In the genomic region with DNA sequence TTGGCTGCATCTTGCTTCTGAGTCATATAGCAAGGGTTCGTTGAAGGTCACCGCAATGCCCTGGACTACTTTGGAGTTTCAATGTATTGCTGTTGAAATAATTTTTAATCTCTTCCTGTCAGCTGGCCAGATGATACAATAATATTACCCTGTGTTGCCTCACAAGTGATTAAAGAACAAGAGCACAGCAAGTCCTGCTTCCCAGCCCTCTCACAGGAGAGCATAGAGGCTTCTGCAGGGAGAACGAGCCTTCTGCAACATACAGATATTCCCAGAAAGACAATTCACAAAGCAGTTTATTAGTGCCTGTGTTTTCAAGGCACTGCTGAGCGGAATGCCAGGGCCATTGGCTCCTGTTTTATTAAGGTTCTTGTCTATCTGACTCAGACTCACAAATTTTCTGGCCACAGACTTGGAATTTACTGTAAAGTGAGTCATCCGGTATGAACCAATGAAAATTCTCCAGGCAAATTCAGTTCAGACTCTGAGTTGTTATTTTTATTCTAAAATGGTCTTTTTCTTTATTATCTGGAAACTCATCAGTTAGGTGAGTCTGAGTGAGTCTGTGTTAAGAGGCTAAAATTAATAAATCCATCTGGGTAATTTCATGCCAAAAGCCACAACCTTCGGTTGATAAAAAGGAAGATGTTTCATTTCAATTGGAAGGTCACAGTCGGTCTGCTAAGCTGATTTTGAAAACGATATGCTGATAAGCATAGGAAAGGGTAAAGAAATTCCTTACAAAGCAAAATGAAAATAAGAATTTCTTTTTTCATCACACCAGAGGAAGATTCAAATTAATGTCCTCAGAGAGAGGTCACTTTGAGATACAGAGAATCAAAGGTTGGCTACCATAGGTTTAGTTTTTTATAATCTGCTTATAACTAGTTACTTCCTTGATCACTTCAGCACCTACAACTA, we compare ENCODE assay signal across 1 cellular context.
TF ChIP-seq lines count a peak whose summit lies in the region.

No MANE protein-coding gene starts in this region.

TF ChIP-seq in K562, 482 proteins besides CTCF, POLR2A, EP300 and RAD21 (continued from another document and continues in another):
- TF ChIP-seq KLF1 (tag; IDR thresholded peaks at IDR 0.05) = no peak
- TF ChIP-seq SREBF2 (CRISPR knock-in tag; IDR thresholded peaks at IDR 0.05) = no peak
- TF ChIP-seq RBM17 (IDR thresholded peaks at IDR 0.05; ENCODE audit: borderline replicate concordance, low read depth, low read length) = no peak
- no peak for TF ChIP-seq CBX8 (IDR thresholded peaks at IDR 0.05; ENCODE audit: borderline replicate concordance, extremely low read depth, low read depth, low read length, poor library complexity, severe bottlenecking)
- peak; percentile 2; the same call in 1 of the 2 replicates for TF ChIP-seq NFE2 (IDR thresholded peaks at IDR 0.05; ENCODE audit: low read depth)
- no peak for TF ChIP-seq FOXK1 (CRISPR knock-in tag; IDR thresholded peaks at IDR 0.05; ENCODE audit: borderline replicate concordance)
- no peak for TF ChIP-seq HNRNPL (IDR thresholded peaks at IDR 0.05; ENCODE audit: low read depth, low read length)
- TF ChIP-seq FOXP1 (CRISPR knock-in tag; IDR thresholded peaks at IDR 0.05) = no peak
- TF ChIP-seq, protein P1, sequence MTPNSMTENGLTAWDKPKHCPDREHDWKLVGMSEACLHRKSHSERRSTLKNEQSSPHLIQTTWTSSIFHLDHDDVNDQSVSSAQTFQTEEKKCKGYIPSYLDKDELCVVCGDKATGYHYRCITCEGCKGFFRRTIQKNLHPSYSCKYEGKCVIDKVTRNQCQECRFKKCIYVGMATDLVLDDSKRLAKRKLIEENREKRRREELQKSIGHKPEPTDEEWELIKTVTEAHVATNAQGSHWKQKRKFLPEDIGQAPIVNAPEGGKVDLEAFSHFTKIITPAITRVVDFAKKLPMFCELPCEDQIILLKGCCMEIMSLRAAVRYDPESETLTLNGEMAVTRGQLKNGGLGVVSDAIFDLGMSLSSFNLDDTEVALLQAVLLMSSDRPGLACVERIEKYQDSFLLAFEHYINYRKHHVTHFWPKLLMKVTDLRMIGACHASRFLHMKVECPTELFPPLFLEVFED (CRISPR knock-in tag; conservative IDR thresholded peaks at IDR 0.05) = no peak
- peak; percentile 83 for TF ChIP-seq DPF2 (IDR thresholded peaks at IDR 0.05)
- TF ChIP-seq SOX6 (IDR thresholded peaks at IDR 0.05) = peak; percentile 75
- TF ChIP-seq MTF1 (CRISPR knock-in tag; IDR thresholded peaks at IDR 0.05; ENCODE audit: borderline replicate concordance) = no peak
- 0 out of 2 replicates have a peak, but pooled peaks have one; percentile 47 for TF ChIP-seq KAT7 (CRISPR knock-in tag; IDR thresholded peaks at IDR 0.05; ENCODE audit: borderline replicate concordance)
- TF ChIP-seq CREM (IDR thresholded peaks at IDR 0.05; ENCODE audit: low read depth) = peak; percentile 9; the same call in 1 of the 2 replicates
- TF ChIP-seq, protein P2, sequence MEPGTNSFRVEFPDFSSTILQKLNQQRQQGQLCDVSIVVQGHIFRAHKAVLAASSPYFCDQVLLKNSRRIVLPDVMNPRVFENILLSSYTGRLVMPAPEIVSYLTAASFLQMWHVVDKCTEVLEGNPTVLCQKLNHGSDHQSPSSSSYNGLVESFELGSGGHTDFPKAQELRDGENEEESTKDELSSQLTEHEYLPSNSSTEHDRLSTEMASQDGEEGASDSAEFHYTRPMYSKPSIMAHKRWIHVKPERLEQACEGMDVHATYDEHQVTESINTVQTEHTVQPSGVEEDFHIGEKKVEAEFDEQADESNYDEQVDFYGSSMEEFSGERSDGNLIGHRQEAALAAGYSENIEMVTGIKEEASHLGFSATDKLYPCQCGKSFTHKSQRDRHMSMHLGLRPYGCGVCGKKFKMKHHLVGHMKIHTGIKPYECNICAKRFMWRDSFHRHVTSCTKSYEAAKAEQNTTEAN (CRISPR knock-in tag; IDR thresholded peaks at IDR 0.05) = no peak
- TF ChIP-seq ETV5 (CRISPR knock-in tag; IDR thresholded peaks at IDR 0.05; ENCODE audit: low read depth) = peak; percentile 95
- TF ChIP-seq SIX5 (IDR thresholded peaks at IDR 0.05; ENCODE audit: borderline replicate concordance in 1 of 2, insufficient read depth in 1 of 2, low read depth in 1 of 2, low read length in 2 of 2) = no peak
- TF ChIP-seq ZKSCAN3 (CRISPR knock-in tag; IDR thresholded peaks at IDR 0.05) = no peak
- TF ChIP-seq RBBP5 (IDR thresholded peaks at IDR 0.05; ENCODE audit: borderline replicate concordance, insufficient read depth, low read length, poor library complexity, severe bottlenecking) = no peak
- TF ChIP-seq, protein P3, sequence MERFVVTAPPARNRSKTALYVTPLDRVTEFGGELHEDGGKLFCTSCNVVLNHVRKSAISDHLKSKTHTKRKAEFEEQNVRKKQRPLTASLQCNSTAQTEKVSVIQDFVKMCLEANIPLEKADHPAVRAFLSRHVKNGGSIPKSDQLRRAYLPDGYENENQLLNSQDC (CRISPR knock-in tag; IDR thresholded peaks at IDR 0.05) = no peak
- TF ChIP-seq, protein P4, sequence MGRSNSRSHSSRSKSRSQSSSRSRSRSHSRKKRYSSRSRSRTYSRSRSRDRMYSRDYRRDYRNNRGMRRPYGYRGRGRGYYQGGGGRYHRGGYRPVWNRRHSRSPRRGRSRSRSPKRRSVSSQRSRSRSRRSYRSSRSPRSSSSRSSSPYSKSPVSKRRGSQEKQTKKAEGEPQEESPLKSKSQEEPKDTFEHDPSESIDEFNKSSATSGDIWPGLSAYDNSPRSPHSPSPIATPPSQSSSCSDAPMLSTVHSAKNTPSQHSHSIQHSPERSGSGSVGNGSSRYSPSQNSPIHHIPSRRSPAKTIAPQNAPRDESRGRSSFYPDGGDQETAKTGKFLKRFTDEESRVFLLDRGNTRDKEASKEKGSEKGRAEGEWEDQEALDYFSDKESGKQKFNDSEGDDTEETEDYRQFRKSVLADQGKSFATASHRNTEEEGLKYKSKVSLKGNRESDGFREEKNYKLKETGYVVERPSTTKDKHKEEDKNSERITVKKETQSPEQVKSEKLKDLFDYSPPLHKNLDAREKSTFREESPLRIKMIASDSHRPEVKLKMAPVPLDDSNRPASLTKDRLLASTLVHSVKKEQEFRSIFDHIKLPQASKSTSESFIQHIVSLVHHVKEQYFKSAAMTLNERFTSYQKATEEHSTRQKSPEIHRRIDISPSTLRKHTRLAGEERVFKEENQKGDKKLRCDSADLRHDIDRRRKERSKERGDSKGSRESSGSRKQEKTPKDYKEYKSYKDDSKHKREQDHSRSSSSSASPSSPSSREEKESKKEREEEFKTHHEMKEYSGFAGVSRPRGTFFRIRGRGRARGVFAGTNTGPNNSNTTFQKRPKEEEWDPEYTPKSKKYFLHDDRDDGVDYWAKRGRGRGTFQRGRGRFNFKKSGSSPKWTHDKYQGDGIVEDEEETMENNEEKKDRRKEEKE (IDR thresholded peaks at IDR 0.05; ENCODE audit: borderline replicate concordance in 1 of 2, control insufficient read depth in 1 of 2, low read depth in 2 of 2, low read length in 1 of 2) = no peak
- no peak for TF ChIP-seq ZNF133 (CRISPR knock-in tag; IDR thresholded peaks at IDR 0.05)
- TF ChIP-seq ELF2 (CRISPR knock-in tag; IDR thresholded peaks at IDR 0.05) = no peak
- TF ChIP-seq, protein P5, sequence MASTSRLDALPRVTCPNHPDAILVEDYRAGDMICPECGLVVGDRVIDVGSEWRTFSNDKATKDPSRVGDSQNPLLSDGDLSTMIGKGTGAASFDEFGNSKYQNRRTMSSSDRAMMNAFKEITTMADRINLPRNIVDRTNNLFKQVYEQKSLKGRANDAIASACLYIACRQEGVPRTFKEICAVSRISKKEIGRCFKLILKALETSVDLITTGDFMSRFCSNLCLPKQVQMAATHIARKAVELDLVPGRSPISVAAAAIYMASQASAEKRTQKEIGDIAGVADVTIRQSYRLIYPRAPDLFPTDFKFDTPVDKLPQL (IDR thresholded peaks at IDR 0.05; ENCODE audit: extremely low read depth, insufficient read length) = no peak
- no peak for TF ChIP-seq SAFB (IDR thresholded peaks at IDR 0.05; ENCODE audit: borderline replicate concordance, low read depth, low read length)
- TF ChIP-seq NFXL1 (CRISPR knock-in tag; IDR thresholded peaks at IDR 0.05) = no peak
- TF ChIP-seq FOXA1 (IDR thresholded peaks at IDR 0.05; ENCODE audit: borderline replicate concordance) = no peak
- peak; percentile 81 for TF ChIP-seq TEAD4 (IDR thresholded peaks at IDR 0.05; ENCODE audit: low read length)
- no peak for TF ChIP-seq TEAD4 (CRISPR knock-in tag; IDR thresholded peaks at IDR 0.05; ENCODE audit: borderline replicate concordance)
- no peak for TF ChIP-seq FIP1L1 (IDR thresholded peaks at IDR 0.05; ENCODE audit: low read depth, low read length, poor library complexity, severe bottlenecking)
- TF ChIP-seq, protein P6, sequence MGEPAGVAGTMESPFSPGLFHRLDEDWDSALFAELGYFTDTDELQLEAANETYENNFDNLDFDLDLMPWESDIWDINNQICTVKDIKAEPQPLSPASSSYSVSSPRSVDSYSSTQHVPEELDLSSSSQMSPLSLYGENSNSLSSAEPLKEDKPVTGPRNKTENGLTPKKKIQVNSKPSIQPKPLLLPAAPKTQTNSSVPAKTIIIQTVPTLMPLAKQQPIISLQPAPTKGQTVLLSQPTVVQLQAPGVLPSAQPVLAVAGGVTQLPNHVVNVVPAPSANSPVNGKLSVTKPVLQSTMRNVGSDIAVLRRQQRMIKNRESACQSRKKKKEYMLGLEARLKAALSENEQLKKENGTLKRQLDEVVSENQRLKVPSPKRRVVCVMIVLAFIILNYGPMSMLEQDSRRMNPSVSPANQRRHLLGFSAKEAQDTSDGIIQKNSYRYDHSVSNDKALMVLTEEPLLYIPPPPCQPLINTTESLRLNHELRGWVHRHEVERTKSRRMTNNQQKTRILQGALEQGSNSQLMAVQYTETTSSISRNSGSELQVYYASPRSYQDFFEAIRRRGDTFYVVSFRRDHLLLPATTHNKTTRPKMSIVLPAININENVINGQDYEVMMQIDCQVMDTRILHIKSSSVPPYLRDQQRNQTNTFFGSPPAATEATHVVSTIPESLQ (CRISPR knock-in tag; IDR thresholded peaks at IDR 0.05) = no peak
- TF ChIP-seq CBX1 (IDR thresholded peaks at IDR 0.05; ENCODE audit: low read depth) = no peak
- peak; percentile 49 for TF ChIP-seq NFRKB (IDR thresholded peaks at IDR 0.05; ENCODE audit: low read depth)
- TF ChIP-seq, protein P7, sequence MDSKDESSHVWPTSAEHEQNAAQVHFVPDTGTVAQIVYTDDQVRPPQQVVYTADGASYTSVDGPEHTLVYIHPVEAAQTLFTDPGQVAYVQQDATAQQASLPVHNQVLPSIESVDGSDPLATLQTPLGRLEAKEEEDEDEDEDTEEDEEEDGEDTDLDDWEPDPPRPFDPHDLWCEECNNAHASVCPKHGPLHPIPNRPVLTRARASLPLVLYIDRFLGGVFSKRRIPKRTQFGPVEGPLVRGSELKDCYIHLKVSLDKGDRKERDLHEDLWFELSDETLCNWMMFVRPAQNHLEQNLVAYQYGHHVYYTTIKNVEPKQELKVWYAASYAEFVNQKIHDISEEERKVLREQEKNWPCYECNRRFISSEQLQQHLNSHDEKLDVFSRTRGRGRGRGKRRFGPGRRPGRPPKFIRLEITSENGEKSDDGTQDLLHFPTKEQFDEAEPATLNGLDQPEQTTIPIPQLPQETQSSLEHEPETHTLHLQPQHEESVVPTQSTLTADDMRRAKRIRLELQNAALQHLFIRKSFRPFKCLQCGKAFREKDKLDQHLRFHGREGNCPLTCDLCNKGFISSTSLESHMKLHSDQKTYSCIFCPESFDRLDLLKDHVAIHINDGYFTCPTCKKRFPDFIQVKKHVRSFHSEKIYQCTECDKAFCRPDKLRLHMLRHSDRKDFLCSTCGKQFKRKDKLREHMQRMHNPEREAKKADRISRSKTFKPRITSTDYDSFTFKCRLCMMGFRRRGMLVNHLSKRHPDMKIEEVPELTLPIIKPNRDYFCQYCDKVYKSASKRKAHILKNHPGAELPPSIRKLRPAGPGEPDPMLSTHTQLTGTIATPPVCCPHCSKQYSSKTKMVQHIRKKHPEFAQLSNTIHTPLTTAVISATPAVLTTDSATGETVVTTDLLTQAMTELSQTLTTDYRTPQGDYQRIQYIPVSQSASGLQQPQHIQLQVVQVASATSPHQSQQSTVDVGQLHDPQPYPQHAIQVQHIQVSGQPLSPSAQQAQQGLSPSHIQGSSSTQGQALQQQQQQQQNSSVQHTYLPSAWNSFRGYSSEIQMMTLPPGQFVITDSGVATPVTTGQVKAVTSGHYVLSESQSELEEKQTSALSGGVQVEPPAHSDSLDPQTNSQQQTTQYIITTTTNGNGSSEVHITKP (IDR thresholded peaks at IDR 0.05; ENCODE audit: partially characterized antibody) = no peak
- TF ChIP-seq ZNF324 (CRISPR knock-in tag; IDR thresholded peaks at IDR 0.05) = no peak
- peak; percentile 84 for TF ChIP-seq TAL1 (IDR thresholded peaks at IDR 0.05)
